Comparison of ENCODE assay signal across 8 cellular contexts in genomic region chr13:33678906-33679657, GRCh38.
DNase-seq lines count a peak whose midpoint lies in the region; ATAC-seq and TF ChIP-seq lines count a peak whose summit lies in the region.

No MANE protein-coding gene starts in this region.

- H3K36me3 ChIP-seq in kidney epithelial cell (ENCODE audit: control insufficient read depth, insufficient read depth, low read length), result no peaks in the 10 kb centered on the region

- H3K27me3 Mint-ChIP-seq in activated naive CD8-positive, alpha-beta T cell treated with anti-CD3 and anti-CD28 coated beads, Interleukin-2, amount 10 ng/mL, durations not matched to agents 7 days and 5 days, result no peaks in the 10 kb centered on the region

- peak overlapping the region; percentile 58 for H3K4me3 Mint-ChIP-seq in activated naive CD8-positive, alpha-beta T cell treated with anti-CD3 and anti-CD28 coated beads, Interleukin-2, amount 10 ng/mL, durations not matched to agents 7 days and 5 days

- peaks cover 6% of the 10 kb centered on the region for H3K9me3 Mint-ChIP-seq in activated naive CD8-positive, alpha-beta T cell treated with anti-CD3 and anti-CD28 coated beads, Interleukin-2, amount 10 ng/mL, durations not matched to agents 7 days and 5 days

- peak overlapping the region; percentile 68 for H3K27ac ChIP-seq in RWPE1

- DNase-seq in RWPE1 (ENCODE audit: low spot score), result peak; percentile 36
- peak; percentile 29 for DNase-seq in activated naive CD8-positive, alpha-beta T cell treated with anti-CD3 and anti-CD28 coated beads, Interleukin-2, amount 10 ng/mL, durations not matched to agents 7 days and 5 days
- peak; percentile 86 for DNase-seq in kidney epithelial cell (ENCODE audit: low read depth)
- peak; percentile 58 to 79 for DNase-seq in stimulated activated CD4-positive, alpha-beta T cell treated with anti-CD3 and anti-CD28 coated beads, Interleukin-4, amount 100 ng/mL, for 4 hours
- DNase-seq in NCI-H1105 treated with DMSO at 0.1 percent for 48 hours (lab: John Stamatoyannopoulos, UW), result no peak
- DNase-seq in HEK293T (ENCODE audit: extremely low spot score), result no peak

- no peak overlapping the region for H3K4me3 ChIP-seq in kidney epithelial cell (ENCODE audit: low read depth, low read length)

- peak; percentile 96 for ATAC-seq in GM18909 (IDR thresholded peaks at IDR 0.05; ENCODE audit: poor library complexity, unreplicated experiment)
- peak; percentile 95 for ATAC-seq in HG03039 (IDR thresholded peaks at IDR 0.05; ENCODE audit: unreplicated experiment)
- peak; percentile 56 for ATAC-seq in activated naive CD8-positive, alpha-beta T cell treated with anti-CD3 and anti-CD28 coated beads, Interleukin-2, amount 10 ng/mL, durations not matched to agents 7 days and 5 days (ENCODE audit: low read depth)

- no peaks in the 10 kb centered on the region for H3K27me3 ChIP-seq in kidney epithelial cell (ENCODE audit: control insufficient read depth, insufficient read depth, low read length)

- H3K4me1 Mint-ChIP-seq in activated naive CD8-positive, alpha-beta T cell treated with anti-CD3 and anti-CD28 coated beads, Interleukin-2, amount 10 ng/mL, durations not matched to agents 7 days and 5 days, result peaks cover 14% of the 10 kb centered on the region

- no peaks in the 10 kb centered on the region for H3K36me3 Mint-ChIP-seq in activated naive CD8-positive, alpha-beta T cell treated with anti-CD3 and anti-CD28 coated beads, Interleukin-2, amount 10 ng/mL, durations not matched to agents 7 days and 5 days

- peak overlapping the region; percentile 78 for H3K27ac Mint-ChIP-seq in activated naive CD8-positive, alpha-beta T cell treated with anti-CD3 and anti-CD28 coated beads, Interleukin-2, amount 10 ng/mL, durations not matched to agents 7 days and 5 days

- TF ChIP-seq CTCF in RWPE1 (conservative IDR thresholded peaks at IDR 0.05; ENCODE audit: low read depth), result no peak
- no peak for TF ChIP-seq CTCF in kidney epithelial cell (IDR thresholded peaks at IDR 0.05; ENCODE audit: insufficient read depth, low read length, poor library complexity, severe bottlenecking)

- POLR2A ChIA-PET in RWPE1 (lab: Yijun Ruan, JAX; ENCODE audit: low non-redundant PET) (no interaction called here), HEK293T (lab: Yijun Ruan, JAX) (no interaction called here)
- POLR2A ChIA-PET in activated naive CD8-positive, alpha-beta T cell treated with anti-CD3 and anti-CD28 coated beads, Interleukin-2, amount 10 ng/mL, durations not matched to agents 7 days and 5 days (lab: Charles Lee), result no interaction called here

- CTCF ChIA-PET in RWPE1 (lab: Yijun Ruan, JAX) (no interaction called here), HEK293T (lab: Yijun Ruan, JAX) (interaction anchor here (0.6 kb wide), 1 partner anchor 599 kb away, joined by 3 read pairs; no protein-coding TSS in a partner anchor)

TF ChIP-seq in HEK293T, 16 proteins besides CTCF, POLR2A, EP300 and RAD21:
- TF ChIP-seq LEF1 (IDR thresholded peaks at IDR 0.05; ENCODE audit: borderline replicate concordance) (no peak), L3MBTL2 (conservative IDR thresholded peaks at IDR 0.05) (no peak), TARDBP (IDR thresholded peaks at IDR 0.05) (no peak), ARNT (IDR thresholded peaks at IDR 0.05) (no peak), NFRKB (IDR thresholded peaks at IDR 0.05) (no peak), CTBP1 (IDR thresholded peaks at IDR 0.05; ENCODE audit: borderline replicate concordance) (no peak), ELF4 (IDR thresholded peaks at IDR 0.05) (no peak)

Comparison
In these comparisons a context has a peak if more than half of its experiments do, and no peak if none do; other contexts are left out.
1. DNase-seq: peak in RWPE1 (single experiment), activated naive CD8-positive, alpha-beta T cell treated with anti-CD3 and anti-CD28 coated beads, Interleukin-2, amount 10 ng/mL, durations not matched to agents 7 days and 5 days (single experiment), kidney epithelial cell (single experiment) and stimulated activated CD4-positive, alpha-beta T cell treated with anti-CD3 and anti-CD28 coated beads, Interleukin-4, amount 100 ng/mL, for 4 hours (2 of 2); none in NCI-H1105 treated with DMSO at 0.1 percent for 48 hours (single experiment) and HEK293T (single experiment).
2. Peak in every context shown above with its lines, with median percentiles within 50 percentile points of each other: ATAC-seq.